In the genomic region with DNA sequence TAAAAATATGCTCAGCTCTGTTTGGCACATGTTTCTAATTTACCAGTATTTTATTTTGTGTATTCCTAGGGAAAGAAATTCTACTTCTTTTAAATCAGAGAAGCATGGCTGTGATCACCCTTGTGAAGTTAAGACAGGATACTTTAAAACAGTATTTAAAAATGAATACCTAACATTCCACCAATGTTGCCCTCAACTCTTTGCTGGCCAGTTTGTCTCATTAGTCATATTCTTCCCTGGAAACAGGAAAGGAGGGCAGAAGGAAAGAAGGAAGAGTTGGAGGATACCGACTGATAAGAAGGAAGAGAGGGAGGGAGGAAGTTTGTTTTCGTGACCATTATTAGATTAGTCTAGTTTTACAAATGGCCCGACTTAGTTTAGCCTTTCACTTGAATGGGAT, we compare ENCODE assay signal across 13 cellular contexts.
DNase-seq lines count a peak whose midpoint lies in the region; ATAC-seq, FAIRE-seq and TF ChIP-seq lines count a peak whose summit lies in the region.
"Had no signal": no experiment of that assay in that cellular context is flagged by ENCODE, and none has a peak within 500 bp of the region (broad histone marks: within the 10 kb centered on the region; RNA-seq: fewer than 3 reads in every experiment).

No MANE protein-coding gene starts in this region.

- H3K27ac Mint-ChIP-seq in HFFc6, result peak overlapping the region; percentile 73
- H3K27ac Mint-ChIP-seq in astrocyte (ENCODE audit: unreplicated experiment), result peak overlapping the region; percentile 51
- H3K27ac Mint-ChIP-seq in type B pancreatic cell, result peak overlapping the region; percentile 73
- no peak overlapping the region for H3K27ac Mint-ChIP-seq in activated CD4-positive, alpha-beta memory T cell treated with anti-CD3 and anti-CD28 coated beads, Interleukin-2, amount 10 ng/mL, durations not matched to agents 7 days and 5 days
- H3K27ac Mint-ChIP-seq: activated T-cell treated with anti-CD3 and anti-CD28 coated beads, Interleukin-2, amount 50 U/mL, for 24 hours had no signal

- H3K36me3 Mint-ChIP-seq in HFFc6 (ENCODE audit: low read depth), result no peaks in the 10 kb centered on the region
- H3K36me3 Mint-ChIP-seq in astrocyte (ENCODE audit: low read depth, unreplicated experiment), result no peaks in the 10 kb centered on the region
- no peaks in the 10 kb centered on the region for H3K36me3 Mint-ChIP-seq in type B pancreatic cell
- H3K36me3 Mint-ChIP-seq in activated CD4-positive, alpha-beta memory T cell treated with anti-CD3 and anti-CD28 coated beads, Interleukin-2, amount 10 ng/mL, durations not matched to agents 7 days and 5 days (ENCODE audit: low read depth), result no peaks in the 10 kb centered on the region

- H3K27me3 ChIP-seq in astrocyte (ENCODE audit: insufficient read depth, low read length) (no peaks in the 10 kb centered on the region), Peyer's patch (no peaks in the 10 kb centered on the region), upper lobe of right lung (no peaks in the 10 kb centered on the region)
- H3K27me3 ChIP-seq: testis had no signal

- H3K4me1 Mint-ChIP-seq in HFFc6 (ENCODE audit: low read depth), result peaks cover 51% of the 10 kb centered on the region
- peaks cover 22% of the 10 kb centered on the region for H3K4me1 Mint-ChIP-seq in astrocyte (ENCODE audit: low read depth, unreplicated experiment)
- peaks cover 42% of the 10 kb centered on the region for H3K4me1 Mint-ChIP-seq in type B pancreatic cell (ENCODE audit: unreplicated experiment)
- H3K4me1 Mint-ChIP-seq in activated CD4-positive, alpha-beta memory T cell treated with anti-CD3 and anti-CD28 coated beads, Interleukin-2, amount 10 ng/mL, durations not matched to agents 7 days and 5 days, result no peaks in the 10 kb centered on the region

- H3K9ac ChIP-seq in astrocyte (ENCODE audit: low read length), result no peak overlapping the region

- TF ChIP-seq CTCF in HFFc6 (IDR thresholded peaks at IDR 0.05) (no peak), astrocyte (IDR thresholded peaks at IDR 0.05; ENCODE audit: insufficient read depth, low read depth, low read length) (no peak), type B pancreatic cell (conservative IDR thresholded peaks at IDR 0.05) (no peak), Peyer's patch (IDR thresholded peaks at IDR 0.05) (no peak), upper lobe of right lung (IDR thresholded peaks at IDR 0.05) (no peak)

- peak; percentile 50 for FAIRE-seq in astrocyte (lab: Jason Lieb, UNC)

- peak overlapping the region; percentile 35 for H2AFZ ChIP-seq in astrocyte (ENCODE audit: low read depth, low read length)

- H3K79me2 ChIP-seq in astrocyte (ENCODE audit: insufficient read depth, low read length), result no peaks in the 10 kb centered on the region

- no peak overlapping the region for H3K27ac ChIP-seq in astrocyte (ENCODE audit: low read depth, low read length)
- H3K27ac ChIP-seq in Peyer's patch, result no peak overlapping the region
- H3K27ac ChIP-seq in upper lobe of right lung, result no peak overlapping the region
- H3K27ac ChIP-seq: testis had no signal

- no peaks in the 10 kb centered on the region for H3K36me3 ChIP-seq in astrocyte (ENCODE audit: insufficient read depth, low read length)
- H3K36me3 ChIP-seq in Peyer's patch, result no peaks in the 10 kb centered on the region
- H3K36me3 ChIP-seq in upper lobe of right lung, result no peaks in the 10 kb centered on the region

- DNase-seq in HFFc6 (peak; percentile 32), astrocyte (ENCODE audit: low read depth) (peak; percentile 60), glomerular visceral epithelial cell (ENCODE audit: extremely low spot score) (peak; percentile 44), type B pancreatic cell (ENCODE audit: extremely low spot score, unreplicated experiment) (no peak), Peyer's patch (no peak), upper lobe of right lung (no peak)
- no peak for DNase-seq in activated CD4-positive, alpha-beta memory T cell treated with anti-CD3 and anti-CD28 coated beads, Interleukin-2, amount 10 ng/mL, durations not matched to agents 7 days and 5 days
- DNase-seq in activated CD4-positive, alpha-beta T cell treated with anti-CD3 and anti-CD28 coated beads for 48 hours, result no peak
- DNase-seq: activated T-cell treated with anti-CD3 and anti-CD28 coated beads, Interleukin-2, amount 50 U/mL, for 24 hours; anterior cingulate cortex; effector memory CD4-positive, alpha-beta T cell; left ventricle myocardium superior; testis had no signal

- H3K9me3 ChIP-seq in astrocyte (ENCODE audit: insufficient read depth, low read depth, low read length), result no peaks in the 10 kb centered on the region
- no peaks in the 10 kb centered on the region for H3K9me3 ChIP-seq in Peyer's patch
- H3K9me3 ChIP-seq in upper lobe of right lung, result no peaks in the 10 kb centered on the region
- H3K9me3 ChIP-seq: testis had no signal

- H3K27me3 Mint-ChIP-seq in HFFc6 (ENCODE audit: insufficient read depth) (no peaks in the 10 kb centered on the region; the same call in 1 of the 2 replicates), astrocyte (ENCODE audit: low read depth, unreplicated experiment) (no peaks in the 10 kb centered on the region), type B pancreatic cell (no peaks in the 10 kb centered on the region)
- H3K27me3 Mint-ChIP-seq in activated CD4-positive, alpha-beta memory T cell treated with anti-CD3 and anti-CD28 coated beads, Interleukin-2, amount 10 ng/mL, durations not matched to agents 7 days and 5 days, result peaks cover 7% of the 10 kb centered on the region
- H3K27me3 Mint-ChIP-seq: activated T-cell treated with anti-CD3 and anti-CD28 coated beads, Interleukin-2, amount 50 U/mL, for 24 hours had no signal

- TF ChIP-seq POLR2A in Peyer's patch (IDR thresholded peaks at IDR 0.05), result no peak

- H3K4me3 Mint-ChIP-seq in HFFc6 (peak overlapping the region; percentile 65), astrocyte (ENCODE audit: unreplicated experiment) (no peak overlapping the region), type B pancreatic cell (peak overlapping the region; percentile 7)
- no peak overlapping the region for H3K4me3 Mint-ChIP-seq in activated CD4-positive, alpha-beta memory T cell treated with anti-CD3 and anti-CD28 coated beads, Interleukin-2, amount 10 ng/mL, durations not matched to agents 7 days and 5 days
- H3K4me3 Mint-ChIP-seq: activated T-cell treated with anti-CD3 and anti-CD28 coated beads, Interleukin-2, amount 50 U/mL, for 24 hours had no signal

- H3K4me1 ChIP-seq in astrocyte (ENCODE audit: insufficient read depth, low read length) (peaks cover 14% of the 10 kb centered on the region), Peyer's patch (no peaks in the 10 kb centered on the region), upper lobe of right lung (no peaks in the 10 kb centered on the region)
- H3K4me1 ChIP-seq: testis had no signal

- no peaks in the 10 kb centered on the region for H4K20me1 ChIP-seq in astrocyte (ENCODE audit: insufficient read depth, low read length)

- H3K4me3 ChIP-seq in astrocyte (ENCODE audit: insufficient read depth, low read depth, low read length) (no peak overlapping the region), Peyer's patch (no peak overlapping the region), upper lobe of right lung (no peak overlapping the region)
- H3K4me3 ChIP-seq: testis had no signal

- H3K9me3 Mint-ChIP-seq in HFFc6 (no peaks in the 10 kb centered on the region), astrocyte (ENCODE audit: unreplicated experiment) (no peaks in the 10 kb centered on the region), type B pancreatic cell (peaks cover 5% of the 10 kb centered on the region)
- no peaks in the 10 kb centered on the region for H3K9me3 Mint-ChIP-seq in activated CD4-positive, alpha-beta memory T cell treated with anti-CD3 and anti-CD28 coated beads, Interleukin-2, amount 10 ng/mL, durations not matched to agents 7 days and 5 days
- H3K9me3 Mint-ChIP-seq: activated T-cell treated with anti-CD3 and anti-CD28 coated beads, Interleukin-2, amount 50 U/mL, for 24 hours had no signal

- CTCF ChIA-PET in activated CD4-positive, alpha-beta memory T cell treated with anti-CD3 and anti-CD28 coated beads, Interleukin-2, amount 10 ng/mL, durations not matched to agents 7 days and 5 days (lab: Charles Lee), result no interaction called here

- POLR2A ChIA-PET in activated CD4-positive, alpha-beta memory T cell treated with anti-CD3 and anti-CD28 coated beads, Interleukin-2, amount 10 ng/mL, durations not matched to agents 7 days and 5 days (lab: Charles Lee), result no interaction called here

- intact Hi-C loops in upper lobe of right lung (cut with DNase I), result no loop called here

- ATAC-seq in upper lobe of right lung, result no peak
- ATAC-seq: left ventricle myocardium superior had no signal

- peak overlapping the region; percentile 39 for H3K4me2 ChIP-seq in astrocyte (ENCODE audit: low read length)

Comparison
In these comparisons a context has a peak if more than half of its experiments do, and no peak if none do; other contexts are left out.
1. DNase-seq: peak in HFFc6 (single experiment), astrocyte (single experiment) and glomerular visceral epithelial cell (single experiment); none in type B pancreatic cell (single experiment), Peyer's patch (0 of 3), activated CD4-positive, alpha-beta memory T cell treated with anti-CD3 and anti-CD28 coated beads, Interleukin-2, amount 10 ng/mL, durations not matched to agents 7 days and 5 days (single experiment), activated CD4-positive, alpha-beta T cell treated with anti-CD3 and anti-CD28 coated beads for 48 hours (single experiment) and upper lobe of right lung (single experiment).
2. H3K4me3 Mint-ChIP-seq: peak in HFFc6 (single experiment) and type B pancreatic cell (single experiment); none in astrocyte (single experiment) and activated CD4-positive, alpha-beta memory T cell treated with anti-CD3 and anti-CD28 coated beads, Interleukin-2, amount 10 ng/mL, durations not matched to agents 7 days and 5 days (single experiment).